Comparison of ENCODE assay signal across 16 cellular contexts in genomic region chr1:67897270-67897949, GRCh38.
DNase-seq lines count a peak whose midpoint lies in the region; ATAC-seq and TF ChIP-seq lines count a peak whose summit lies in the region.
"Had no signal": no experiment of that assay in that cellular context is flagged by ENCODE, and none has a peak within 500 bp of the region (broad histone marks: within the 10 kb centered on the region; RNA-seq: fewer than 3 reads in every experiment).

No MANE protein-coding gene starts in this region.

- no peaks in the 10 kb centered on the region for H4K20me1 ChIP-seq in PC-9 (ENCODE audit: insufficient read depth)
- no peaks in the 10 kb centered on the region for H4K20me1 ChIP-seq in fibroblast of lung (ENCODE audit: control insufficient read depth, extremely low read depth, insufficient read depth, low read length)

- POLR2A ChIA-PET in PC-9 (lab: Charles Lee; ENCODE audit: unreplicated experiment) = no interaction called here

- H3K4me2 ChIP-seq in PC-9 = peak overlapping the region; percentile 3; the same call in 1 of the 2 replicates
- H3K4me2 ChIP-seq in fibroblast of lung (ENCODE audit: extremely low read depth, insufficient read depth, low read length) = no peak overlapping the region

- H2AFZ ChIP-seq in PC-9 (0 out of 2 replicates have a peak overlapping the region, but pooled peaks have one; percentile 14), fibroblast of lung (ENCODE audit: low read length) (no peak overlapping the region)

- H3F3A ChIP-seq in PC-9 (ENCODE audit: insufficient read depth, low read depth) = no peaks in the 10 kb centered on the region

- DNase-seq in PC-9 (no peak), fibroblast of lung (ENCODE audit: low read depth in 2 of 2) (peak; percentile 79 to 82), skeletal muscle cell (ENCODE audit: low read depth) (peak; percentile 48), COR-L47 (lab: John Stamatoyannopoulos, UW) (no peak), germinal center (ENCODE audit: low spot score) (no peak)
- no peak for DNase-seq in activated CD8-positive, alpha-beta memory T cell treated with anti-CD3 and anti-CD28 coated beads for 24 hours
- DNase-seq: activated CD8-positive, alpha-beta memory T cell treated with anti-CD3 and anti-CD28 coated beads, Interleukin-2, amount 50 U/mL, for 4 hours; activated naive CD8-positive, alpha-beta T cell treated with anti-CD3 and anti-CD28 coated beads for 36 hours; foreskin keratinocyte; islet precursor cell; naive thymus-derived CD4-positive, alpha-beta T cell; NCI-H1092 treated with DMSO at 0.1 percent for 48 hours; SHP77 had no signal

- no peaks in the 10 kb centered on the region for H3K4me1 ChIP-seq in PC-9 (replicated peaks; ENCODE audit: insufficient read depth)
- peaks cover 3% of the 10 kb centered on the region for H3K4me1 ChIP-seq in fibroblast of lung (ENCODE audit: control insufficient read depth, extremely low read depth, insufficient read depth, low read length)

- H3K9me3 ChIP-seq in PC-9 (ENCODE audit: insufficient read depth, low read depth) (no peaks in the 10 kb centered on the region), fibroblast of lung (ENCODE audit: control insufficient read depth, insufficient read depth, low read depth, low read length) (no peaks in the 10 kb centered on the region)

- CTCF ChIA-PET in PC-9 (lab: Charles Lee) = no interaction called here

- peak; percentile 75 for ATAC-seq in GM21529 (IDR thresholded peaks at IDR 0.05; ENCODE audit: unreplicated experiment)
- ATAC-seq: foreskin keratinocyte; naive thymus-derived CD4-positive, alpha-beta T cell had no signal

- H3K4me3 ChIP-seq in PC-9 = no peak overlapping the region
- no peak overlapping the region for H3K4me3 ChIP-seq in fibroblast of lung (replicated peaks in 1 of 4; ENCODE audit: control extremely low read depth in 1 of 4, insufficient read depth in 1 of 4, low read depth in 3 of 4, low read length in 4 of 4)
- no peak overlapping the region for H3K4me3 ChIP-seq in skeletal muscle cell (ENCODE audit: low read depth, low read length)
- H3K4me3 ChIP-seq: coronary artery, thoracic aorta had no signal

- H3K36me3 ChIP-seq in PC-9 (ENCODE audit: low read depth) = no peaks in the 10 kb centered on the region
- no peaks in the 10 kb centered on the region for H3K36me3 ChIP-seq in fibroblast of lung (ENCODE audit: control insufficient read depth, insufficient read depth, low read length)
- H3K36me3 ChIP-seq: thoracic aorta had no signal

- no peak for TF ChIP-seq CTCF in PC-9 (conservative IDR thresholded peaks at IDR 0.05)
- TF ChIP-seq CTCF in fibroblast of lung (conservative IDR thresholded peaks at IDR 0.05 in 1 of 2, IDR thresholded peaks at IDR 0.05 in 1 of 2; ENCODE audit: low read depth in 1 of 2, low read length in 2 of 2) = no peak

- H3K9ac ChIP-seq in fibroblast of lung (ENCODE audit: insufficient read depth, low read length) = no peak overlapping the region

- no peak overlapping the region for H3K27ac ChIP-seq in PC-9
- no peak overlapping the region for H3K27ac ChIP-seq in fibroblast of lung (ENCODE audit: insufficient read depth, low read length)
- H3K27ac ChIP-seq: coronary artery, foreskin keratinocyte, thoracic aorta had no signal

- intact Hi-C loops in PC-9 (cut with micrococcal nuclease; ENCODE audit: unreplicated experiment) = no loop called here

- H3K9me2 ChIP-seq in PC-9 (ENCODE audit: insufficient read depth) = no peaks in the 10 kb centered on the region; the same call in 1 of the 2 replicates

- H3K79me2 ChIP-seq in PC-9 (ENCODE audit: low read depth) = no peaks in the 10 kb centered on the region
- no peaks in the 10 kb centered on the region for H3K79me2 ChIP-seq in fibroblast of lung (ENCODE audit: control insufficient read depth, insufficient read depth, low read length)

- no TSS peak for BruUV-seq in PC-9 (replicated peaks; lab: Mats Ljungman, UMichigan)

- no peaks in the 10 kb centered on the region for H3K27me3 ChIP-seq in PC-9 (ENCODE audit: insufficient read depth, low read depth)
- no peaks in the 10 kb centered on the region for H3K27me3 ChIP-seq in fibroblast of lung (ENCODE audit: control insufficient read depth, insufficient read depth, low read length)
- H3K27me3 ChIP-seq: foreskin keratinocyte had no signal

Comparison
In these comparisons a context has a peak if more than half of its experiments do, and no peak if none do; other contexts are left out.
1. DNase-seq: peak in fibroblast of lung (2 of 2) and skeletal muscle cell (single experiment); none in PC-9 (0 of 2), COR-L47 (single experiment), activated CD8-positive, alpha-beta memory T cell treated with anti-CD3 and anti-CD28 coated beads for 24 hours (single experiment) and germinal center (single experiment).